In genomic region chr17:39624313-39624712, GRCh38 we compare ENCODE assay signal across 31 cellular contexts. TPM values are rescaled to one million over a fixed set of nuclear protein-coding genes. Genes with fewer than 3 reads are reported as not detected.
"Had no signal": no experiment of that assay in that cellular context is flagged by ENCODE, and none has a peak within 500 bp of the region (broad histone marks: within the 10 kb centered on the region; RNA-seq: fewer than 3 reads in every experiment).

No MANE protein-coding gene starts in this region.

- H3K36me3 ChIP-seq: colonic mucosa, esophagus muscularis mucosa, gastrocnemius medialis, heart right ventricle, WERI-Rb-1 had no signal

- H3K4me3 ChIP-seq: body of pancreas, colonic mucosa, esophagus muscularis mucosa, gastrocnemius medialis, heart right ventricle had no signal

- DNase-seq: activated B cell treated with CpG ODN at 0.5 μM for 24 hours; activated CD4-positive, alpha-beta T cell treated with anti-CD3 and anti-CD28 coated beads for 48 hours; activated CD4-positive, alpha-beta T cell treated with anti-CD3 and anti-CD28 coated beads, Interleukin-2, amount 50 U/mL, for 1 hour; activated CD4-positive, alpha-beta T cell treated with anti-CD3 and anti-CD28 coated beads, Interleukin-2, amount 50 U/mL, for 48 hours; activated CD8-positive, alpha-beta memory T cell treated with anti-CD3 and anti-CD28 coated beads for 24 hours; activated CD8-positive, alpha-beta T cell treated with anti-CD3 and anti-CD28 coated beads for 36 hours; activated effector memory CD4-positive, alpha-beta T cell treated with anti-CD3 and anti-CD28 coated beads, Interleukin-2, amount 50 U/mL, for 16 hours; activated naive CD4-positive, alpha-beta T cell treated with anti-CD3 and anti-CD28 coated beads, Interleukin-2, amount 10 ng/mL, durations not matched to agents 7 days and 5 days; activated T-cell treated with anti-CD3 and anti-CD28 coated beads, Interleukin-2, amount 50 U/mL, for 4 hours; amygdala; aorta; body of pancreas; central memory CD4-positive, alpha-beta T cell; cerebellar nuclear complex; colonic mucosa; dorsolateral prefrontal cortex; effector memory CD4-positive, alpha-beta T cell; endodermal cell; erythroblast; foreskin keratinocyte; gastrocnemius medialis; glutamatergic neuron; heart right ventricle; T-helper 1 cell; T-helper 17 cell; T1000; WERI-Rb-1 had no signal

- H3K27ac ChIP-seq: esophagus muscularis mucosa, foreskin keratinocyte, gastrocnemius medialis, heart right ventricle, WERI-Rb-1 had no signal

- H3K27ac Mint-ChIP-seq: activated B cell treated with CpG ODN at 0.5 μM for 24 hours; activated CD8-positive, alpha-beta T cell treated with anti-CD3 and anti-CD28 coated beads for 36 hours; activated naive CD4-positive, alpha-beta T cell treated with anti-CD3 and anti-CD28 coated beads, Interleukin-2, amount 10 ng/mL, durations not matched to agents 7 days and 5 days; activated naive CD8-positive, alpha-beta T cell; activated T-helper 17 cell treated with anti-CD3 and anti-CD28 coated beads, Interleukin-2, amount 50 U/mL, for 72 hours; endodermal cell; T-helper 17 cell; T-helper 2 cell treated with Interferon-gamma antibody and Interleukin-4, amounts not matched to agents 5 μg/mL and 100 μg/mL, for 36 hours had no signal

- H3K9me3 Mint-ChIP-seq: activated B cell treated with CpG ODN at 0.5 μM for 24 hours; activated CD8-positive, alpha-beta T cell treated with anti-CD3 and anti-CD28 coated beads for 36 hours; activated naive CD4-positive, alpha-beta T cell treated with anti-CD3 and anti-CD28 coated beads, Interleukin-2, amount 10 ng/mL, durations not matched to agents 7 days and 5 days; activated T-cell treated with anti-CD3 and anti-CD28 coated beads, Interleukin-2, amount 50 U/mL, for 4 hours; activated T-helper 17 cell treated with anti-CD3 and anti-CD28 coated beads, Interleukin-2, amount 50 U/mL, for 72 hours; endodermal cell; T-helper 2 cell treated with Interferon-gamma antibody and Interleukin-4, amounts not matched to agents 5 μg/mL and 100 μg/mL, for 36 hours had no signal

- H3K36me3 Mint-ChIP-seq: activated naive CD4-positive, alpha-beta T cell treated with anti-CD3 and anti-CD28 coated beads, Interleukin-2, amount 10 ng/mL, durations not matched to agents 7 days and 5 days; activated naive CD8-positive, alpha-beta T cell had no signal

- H3K4me1 ChIP-seq: foreskin keratinocyte had no signal

- H3K9me3 ChIP-seq: body of pancreas, colonic mucosa, esophagus muscularis mucosa, gastrocnemius medialis, heart right ventricle had no signal

- H3K4me3 Mint-ChIP-seq: activated B cell treated with CpG ODN at 0.5 μM for 24 hours; activated CD8-positive, alpha-beta T cell treated with anti-CD3 and anti-CD28 coated beads for 36 hours; activated naive CD4-positive, alpha-beta T cell treated with anti-CD3 and anti-CD28 coated beads, Interleukin-2, amount 10 ng/mL, durations not matched to agents 7 days and 5 days; activated T-cell treated with anti-CD3 and anti-CD28 coated beads, Interleukin-2, amount 50 U/mL, for 4 hours; endodermal cell; T-helper 17 cell; T-helper 2 cell treated with Interferon-gamma antibody and Interleukin-4, amounts not matched to agents 5 μg/mL and 100 μg/mL, for 36 hours had no signal

RNA-seq across cellular contexts. Expression of gene PPP1R1B, which starts 2.4 kb away (rescaled TPM):
- total RNA-seq: activated B cell treated with CpG ODN at 0.5 μM for 24 hours; activated CD8-positive, alpha-beta T cell treated with anti-CD3 and anti-CD28 coated beads for 36 hours; activated T-helper 17 cell treated with anti-CD3 and anti-CD28 coated beads, Interleukin-2, amount 50 U/mL, for 72 hours had no signal

RNA-seq across cellular contexts. Expression of gene NEUROD2, which starts 16.6 kb away (rescaled TPM):
- total RNA-seq: activated B cell treated with CpG ODN at 0.5 μM for 24 hours; activated CD8-positive, alpha-beta T cell treated with anti-CD3 and anti-CD28 coated beads for 36 hours; activated T-cell treated with anti-CD3 and anti-CD28 coated beads, Interleukin-2, amount 50 U/mL, for 4 hours; activated T-helper 17 cell treated with anti-CD3 and anti-CD28 coated beads, Interleukin-2, amount 50 U/mL, for 72 hours; aorta; body of pancreas; colonic mucosa; endodermal cell; esophagus muscularis mucosa; foreskin keratinocyte; gastrocnemius medialis; heart right ventricle; T-helper 17 cell had no signal

RNA-seq across cellular contexts. Expression of gene PNMT, which starts 43.9 kb away (rescaled TPM):
- total RNA-seq: activated B cell treated with CpG ODN at 0.5 μM for 24 hours; activated T-cell treated with anti-CD3 and anti-CD28 coated beads, Interleukin-2, amount 50 U/mL, for 4 hours; activated T-helper 17 cell treated with anti-CD3 and anti-CD28 coated beads, Interleukin-2, amount 50 U/mL, for 72 hours; foreskin keratinocyte; T-helper 17 cell had no signal
